ENCODE assay signal across 9 cellular contexts in genomic region chr17:77883213-77883650, GRCh38.
A peak's percentile ranks its signal among the peaks of the same experiment; 100 is the strongest.
DNase-seq lines count a peak whose midpoint lies in the region; ATAC-seq and TF ChIP-seq lines count a peak whose summit lies in the region.
"Had no signal": no experiment of that assay in that cellular context is flagged by ENCODE, and none has a peak within 500 bp of the region (broad histone marks: within the 10 kb centered on the region; RNA-seq: fewer than 3 reads in every experiment).

No MANE protein-coding gene starts in this region.

- intact Hi-C loops in breast epithelium (cut with DNase I; ENCODE audit: low total_unique reads) = no loop called here
- intact Hi-C loops in mammary epithelial cell (cut with micrococcal nuclease) = no loop called here
- intact Hi-C loops in activated T-helper 2 cell treated with anti-CD3 and anti-CD28 coated beads, Interferon-gamma antibody, Interleukin-2, Interleukin-4, amounts not matched to agents 10 μg/mL and 5 μg/mL and 100 μg/mL, durations not matched to agents 14 hours and 24 hours and 36 hours (cut with micrococcal nuclease) = loop anchor here (2.0 to 10.0 kb wide), 3 partner anchors 76 to 216 kb away; partner anchors contain the start of gene TNRC6C

- in situ Hi-C loops in mammary epithelial cell (cut with MboI; ENCODE audit: low sequenced_read_pairs in 2 of 2) = no loop called here

- peaks cover 20% of the 10 kb centered on the region for H3K27me3 Mint-ChIP-seq in activated T-helper 2 cell treated with anti-CD3 and anti-CD28 coated beads, Interferon-gamma antibody, Interleukin-2, Interleukin-4, amounts not matched to agents 10 μg/mL and 5 μg/mL and 100 μg/mL, durations not matched to agents 14 hours and 24 hours and 36 hours (ENCODE audit: low read depth)
- peaks cover 9 to 29% (median 25%) of the 10 kb centered on the region in 3 donors for H3K27me3 Mint-ChIP-seq in immature natural killer cell (ENCODE audit: low read depth in 3 of 3)

- WGBS in mammary epithelial cell (ENCODE audit: low coverage, missing lambda C conversion rate) = 88% methylated on average over 8 of the region's 10 CpGs
- WGBS in thymus = 97% methylated on average over 10 of the region's 10 CpGs

- H3K36me3 ChIP-seq in breast epithelium (no peaks in the 10 kb centered on the region), mammary epithelial cell (ENCODE audit: insufficient read depth, low read length) (no peaks in the 10 kb centered on the region), thymus (ENCODE audit: control insufficient read depth, insufficient read depth) (no peaks in the 10 kb centered on the region)

- no peaks in the 10 kb centered on the region for H3K9me3 Mint-ChIP-seq in activated T-helper 2 cell treated with anti-CD3 and anti-CD28 coated beads, Interferon-gamma antibody, Interleukin-2, Interleukin-4, amounts not matched to agents 10 μg/mL and 5 μg/mL and 100 μg/mL, durations not matched to agents 14 hours and 24 hours and 36 hours
- H3K9me3 Mint-ChIP-seq in immature natural killer cell = no peaks in the 10 kb centered on the region

- H3K4me3 Mint-ChIP-seq in activated T-helper 2 cell treated with anti-CD3 and anti-CD28 coated beads, Interferon-gamma antibody, Interleukin-2, Interleukin-4, amounts not matched to agents 10 μg/mL and 5 μg/mL and 100 μg/mL, durations not matched to agents 14 hours and 24 hours and 36 hours (ENCODE audit: low read depth) = no peak overlapping the region
- H3K4me3 Mint-ChIP-seq in immature natural killer cell = peak overlapping the region in 1 of 5 donors; percentile 45

- TF ChIP-seq POLR2A in breast epithelium (IDR thresholded peaks at IDR 0.05) = no peak

- no peak for DNase-seq in breast epithelium (ENCODE audit: low spot score in 2 of 2)
- no peak for DNase-seq in mammary epithelial cell
- no peak for DNase-seq in activated T-helper 2 cell treated with anti-CD3 and anti-CD28 coated beads, Interferon-gamma antibody, Interleukin-2, Interleukin-4, amounts not matched to agents 10 μg/mL and 5 μg/mL and 100 μg/mL, durations not matched to agents 14 hours and 24 hours and 36 hours (ENCODE audit: low spot score)
- no peak for DNase-seq in immature natural killer cell
- no peak for DNase-seq in iPS-NIHi7 (ENCODE audit: extremely low spot score)

- no peak overlapping the region for H3K4me2 ChIP-seq in mammary epithelial cell (ENCODE audit: insufficient read depth, low read depth, low read length)

- dilution Hi-C loops in mammary epithelial cell (cut with HindIII; ENCODE audit: low sequenced_read_pairs) = loop anchor here (5.0 kb wide), 1 partner anchor 71 kb away; no protein-coding TSS in a partner anchor

- H3K9me3 ChIP-seq in breast epithelium (no peaks in the 10 kb centered on the region), mammary epithelial cell (replicated peaks; ENCODE audit: insufficient read depth, low read length) (no peaks in the 10 kb centered on the region), thymus (ENCODE audit: control insufficient read depth) (no peaks in the 10 kb centered on the region)

- no peaks in the 10 kb centered on the region for H3K36me3 Mint-ChIP-seq in activated T-helper 2 cell treated with anti-CD3 and anti-CD28 coated beads, Interferon-gamma antibody, Interleukin-2, Interleukin-4, amounts not matched to agents 10 μg/mL and 5 μg/mL and 100 μg/mL, durations not matched to agents 14 hours and 24 hours and 36 hours (ENCODE audit: low read depth)
- no peaks in the 10 kb centered on the region for H3K36me3 Mint-ChIP-seq in immature natural killer cell

- no peaks in the 10 kb centered on the region for H4K20me1 ChIP-seq in mammary epithelial cell (ENCODE audit: insufficient read depth, low read length)

- no TSS peak for BruUV-seq in mammary epithelial cell (replicated peaks; lab: Mats Ljungman, UMichigan)

- no peaks in the 10 kb centered on the region for H3K79me2 ChIP-seq in mammary epithelial cell (ENCODE audit: insufficient read depth, low read length)

- H3K27ac ChIP-seq in breast epithelium (peak overlapping the region; percentile 33 to 81), mammary epithelial cell (ENCODE audit: insufficient read depth, low read depth, low read length) (no peak overlapping the region), thymus (ENCODE audit: low read depth) (peak overlapping the region; percentile 87)
- H3K27ac ChIP-seq: epithelial cell of prostate had no signal

- H3K9ac ChIP-seq in mammary epithelial cell (ENCODE audit: insufficient read depth, low read length) = no peak overlapping the region

- peaks cover 58% of the 10 kb centered on the region for H3K4me1 Mint-ChIP-seq in activated T-helper 2 cell treated with anti-CD3 and anti-CD28 coated beads, Interferon-gamma antibody, Interleukin-2, Interleukin-4, amounts not matched to agents 10 μg/mL and 5 μg/mL and 100 μg/mL, durations not matched to agents 14 hours and 24 hours and 36 hours (ENCODE audit: low read depth)
- peaks cover 88 to 96% of the 10 kb centered on the region in 2 donors for H3K4me1 Mint-ChIP-seq in immature natural killer cell

- no peak overlapping the region for H3K4me3 ChIP-seq in breast epithelium
- no peak overlapping the region for H3K4me3 ChIP-seq in mammary epithelial cell (replicated peaks in 1 of 3; ENCODE audit: insufficient read depth in 1 of 3, low read depth in 2 of 3, low read length in 3 of 3)
- no peak overlapping the region for H3K4me3 ChIP-seq in thymus (ENCODE audit: low read length)

- H3K4me1 ChIP-seq in breast epithelium = peaks cover 12 to 28% of the 10 kb centered on the region in 2 donors
- H3K4me1 ChIP-seq in mammary epithelial cell (ENCODE audit: insufficient read depth, low read length) = peaks cover 28% of the 10 kb centered on the region
- H3K4me1 ChIP-seq in thymus (ENCODE audit: control insufficient read depth, insufficient read depth, low read length) = peaks cover 62% of the 10 kb centered on the region

- H3K27me3 ChIP-seq in breast epithelium (no peaks in the 10 kb centered on the region), mammary epithelial cell (ENCODE audit: insufficient read depth, low read length) (no peaks in the 10 kb centered on the region), thymus (ENCODE audit: control insufficient read depth, insufficient read depth) (no peaks in the 10 kb centered on the region)

- H3K27ac Mint-ChIP-seq in activated T-helper 2 cell treated with anti-CD3 and anti-CD28 coated beads, Interferon-gamma antibody, Interleukin-2, Interleukin-4, amounts not matched to agents 10 μg/mL and 5 μg/mL and 100 μg/mL, durations not matched to agents 14 hours and 24 hours and 36 hours = peak overlapping the region; percentile 93
- peak overlapping the region; percentile 96 to 100 (median 99) for H3K27ac Mint-ChIP-seq in immature natural killer cell

- ATAC-seq in HG03457 (IDR thresholded peaks at IDR 0.05; ENCODE audit: unreplicated experiment) = no peak
- no peak for ATAC-seq in GM18858 (IDR thresholded peaks at IDR 0.05; ENCODE audit: unreplicated experiment)

- CTCF ChIA-PET in mammary epithelial cell (lab: Charles Lee; ENCODE audit: low non-redundant PET) = no interaction called here

- H2AFZ ChIP-seq in mammary epithelial cell (ENCODE audit: low read depth, low read length) = no peak overlapping the region

- no peak for TF ChIP-seq CTCF in breast epithelium (IDR thresholded peaks at IDR 0.05)
- no peak for TF ChIP-seq CTCF in mammary epithelial cell (conservative IDR thresholded peaks at IDR 0.05 in 1 of 2, IDR thresholded peaks at IDR 0.05 in 1 of 2; ENCODE audit: extremely low read depth in 1 of 2, insufficient read depth in 1 of 2, low read depth in 1 of 2, low read length in 2 of 2)
